ENCODE assay signal across 22 cellular contexts in the genomic region with DNA sequence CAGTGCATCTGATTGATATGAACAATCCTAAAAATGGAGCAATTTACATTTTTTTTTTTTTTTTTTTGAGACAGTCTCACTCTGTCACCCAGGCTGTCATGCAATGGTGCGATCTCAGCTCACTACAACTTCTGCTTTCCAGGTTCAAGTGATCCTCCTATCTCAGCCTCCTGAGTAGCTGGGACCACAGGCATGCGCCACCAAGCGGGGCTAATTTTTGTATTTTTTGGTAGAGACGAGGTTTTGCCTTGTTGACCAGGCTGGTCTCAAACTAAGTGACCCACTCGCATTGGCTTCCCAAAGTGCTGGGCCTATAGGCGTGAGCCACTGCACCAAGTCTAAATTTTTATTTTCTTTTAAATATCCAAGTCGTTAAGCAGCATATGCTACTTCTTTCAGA.
"Had no signal": no experiment of that assay in that cellular context is flagged by ENCODE, and none has a peak within 500 bp of the region (broad histone marks: within the 10 kb centered on the region; RNA-seq: fewer than 3 reads in every experiment).

No MANE protein-coding gene starts in this region.

- H3K4me3 ChIP-seq: coronary artery, esophagus muscularis mucosa, gastrocnemius medialis, heart right ventricle, spleen, testis, tibial nerve had no signal

- FAIRE-seq: endometrium had no signal

- H3K4me1 ChIP-seq: testis had no signal

- H3K4me3 Mint-ChIP-seq: naive thymus-derived CD4-positive, alpha-beta T cell; stimulated activated memory B cell treated with anti-CD40 and anti-IgM and Interleukin-4, amounts not matched to agents 10 μg/mL and 1 μg/mL and 100 μg/mL, for 72 hours; stimulated activated naive CD8-positive, alpha-beta T cell treated with anti-CD3 and anti-CD28 coated beads, Interleukin-15, Interleukin-2, amounts not matched to agents 100 ng/mL and 50 ng/mL, for 24 hours had no signal

- H3K27ac ChIP-seq: coronary artery, epithelial cell of prostate, esophagus muscularis mucosa, gastrocnemius medialis, heart right ventricle, spleen, testis, tibial nerve had no signal

- H3K27me3 Mint-ChIP-seq: naive thymus-derived CD4-positive, alpha-beta T cell; stimulated activated memory B cell treated with anti-CD40 and anti-IgM and Interleukin-4, amounts not matched to agents 10 μg/mL and 1 μg/mL and 100 μg/mL, for 72 hours; stimulated activated naive CD8-positive, alpha-beta T cell treated with anti-CD3 and anti-CD28 coated beads, Interleukin-15, Interleukin-2, amounts not matched to agents 100 ng/mL and 50 ng/mL, for 24 hours had no signal

- H3K36me3 ChIP-seq: esophagus muscularis mucosa, gastrocnemius medialis, heart right ventricle, spleen, tibial nerve had no signal

- H3K27ac Mint-ChIP-seq: stimulated activated memory B cell treated with anti-CD40 and anti-IgM and Interleukin-4, amounts not matched to agents 10 μg/mL and 1 μg/mL and 100 μg/mL, for 72 hours; stimulated activated naive CD8-positive, alpha-beta T cell treated with anti-CD3 and anti-CD28 coated beads, Interleukin-15, Interleukin-2, amounts not matched to agents 100 ng/mL and 50 ng/mL, for 24 hours had no signal

- H3K27me3 ChIP-seq: esophagus muscularis mucosa, gastrocnemius medialis, heart right ventricle, spleen, testis, tibial nerve had no signal

- ATAC-seq: gastrocnemius medialis; heart right ventricle; left lobe of liver; naive thymus-derived CD4-positive, alpha-beta T cell; sciatic nerve; stimulated activated memory B cell treated with anti-CD40 and anti-IgM and Interleukin-4, amounts not matched to agents 10 μg/mL and 1 μg/mL and 100 μg/mL, for 72 hours had no signal

- DNase-seq: effector CD8-positive, alpha-beta T cell; gastrocnemius medialis; heart right ventricle; hypothalamus; kidney glomerular epithelial cell; mammary epithelial cell; naive thymus-derived CD4-positive, alpha-beta T cell; posterior cingulate gyrus; spleen; stimulated activated CD4-positive, alpha-beta T cell treated with anti-CD3 and anti-CD28 coated beads, Interleukin-15, amount 100 ng/mL, for 24 hours; stimulated activated CD4-positive, alpha-beta T cell treated with anti-CD3 and anti-CD28 coated beads, Interleukin-1b, Interleukin-23, amount 100 ng/mL, for 48 hours; stimulated activated CD4-positive, alpha-beta T cell treated with anti-CD3 and anti-CD28 coated beads, Interleukin-4, amount 100 ng/mL, for 24 hours; testis had no signal

- H3K9me3 ChIP-seq: gastrocnemius medialis, testis had no signal
